10 cellular contexts compared by ENCODE assay signal in genomic region chr14:104843442-104844305, GRCh38. TPM values are rescaled to one million over a fixed set of nuclear protein-coding genes. Genes with fewer than 3 reads are reported as not detected.
DNase-seq lines count a peak whose midpoint lies in the region; ATAC-seq, FAIRE-seq and TF ChIP-seq lines count a peak whose summit lies in the region.
"Had no signal": no experiment of that assay in that cellular context is flagged by ENCODE, and none has a peak within 500 bp of the region (broad histone marks: within the 10 kb centered on the region; RNA-seq: fewer than 3 reads in every experiment).

No MANE protein-coding gene starts in this region.

- intact Hi-C loops in mucosa of descending colon (cut with DNase I, micrococcal nuclease) = no loop called here

- H3K27me3 Mint-ChIP-seq in activated naive CD4-positive, alpha-beta T cell treated with anti-CD3 and anti-CD28 coated beads, Interleukin-2, amount 50 U/mL, for 24 hours = peaks cover 24% of the 10 kb centered on the region
- H3K27me3 Mint-ChIP-seq in type B pancreatic cell = peaks cover 87% of the 10 kb centered on the region

- H3K27me3 ChIP-seq in esophagus (ENCODE audit: control insufficient read depth in 1 of 2, insufficient read depth in 2 of 2, low read length in 2 of 2) = peaks cover 0 to 3% of the 10 kb centered on the region in 2 donors

- no peak for FAIRE-seq in GM12892 (lab: Jason Lieb, UNC)

- no peak for DNase-seq in activated naive CD4-positive, alpha-beta T cell treated with anti-CD3 and anti-CD28 coated beads, Interleukin-2, amount 50 U/mL, for 16 hours
- no peak for DNase-seq in mucosa of descending colon
- no peak for DNase-seq in type B pancreatic cell (ENCODE audit: extremely low spot score, unreplicated experiment)
- DNase-seq in NCI-H2196 treated with DMSO at 0.1 percent for 48 hours (lab: John Stamatoyannopoulos, UW; ENCODE audit: unreplicated experiment) = no peak
- DNase-seq in GM12892 (ENCODE audit: insufficient read length) = no peak
- DNase-seq: activated CD4-positive, alpha-beta T cell treated with anti-CD3 and anti-CD28 coated beads for 4 hours; foreskin fibroblast had no signal

- H3K4me3 ChIP-seq in esophagus (ENCODE audit: low read depth in 1 of 2, low read length in 2 of 2) (peak overlapping the region; percentile 32 to 42), mucosa of descending colon (no peak overlapping the region)

- peaks cover 3% of the 10 kb centered on the region for H3K36me3 Mint-ChIP-seq in activated naive CD4-positive, alpha-beta T cell treated with anti-CD3 and anti-CD28 coated beads, Interleukin-2, amount 50 U/mL, for 24 hours
- no peaks in the 10 kb centered on the region for H3K36me3 Mint-ChIP-seq in type B pancreatic cell

- H3K4me1 ChIP-seq in esophagus (ENCODE audit: control insufficient read depth in 2 of 2, insufficient read depth in 2 of 2, low read length in 1 of 2) = peaks cover 15 to 17% of the 10 kb centered on the region in 2 donors
- peaks cover 5% of the 10 kb centered on the region for H3K4me1 ChIP-seq in mucosa of descending colon (ENCODE audit: low read depth)

- no peaks in the 10 kb centered on the region for H3K9me3 ChIP-seq in esophagus (ENCODE audit: control insufficient read depth in 2 of 2, insufficient read depth in 1 of 2, low read depth in 1 of 2, low read length in 1 of 2)
- H3K9me3 ChIP-seq in mucosa of descending colon = no peaks in the 10 kb centered on the region

- H3K36me3 ChIP-seq in esophagus (ENCODE audit: control insufficient read depth in 2 of 2, insufficient read depth in 2 of 2, low read length in 1 of 2) (no peaks in the 10 kb centered on the region), mucosa of descending colon (ENCODE audit: low read depth) (no peaks in the 10 kb centered on the region)

- TF ChIP-seq POLR2A in GM12892 (IDR thresholded peaks at IDR 0.05; ENCODE audit: low read depth, low read length) = no peak

- peak; percentile 36 for ATAC-seq in mucosa of descending colon
- no peak for ATAC-seq in GM18498 (IDR thresholded peaks at IDR 0.05; ENCODE audit: unreplicated experiment)

- H3K27ac Mint-ChIP-seq in activated naive CD4-positive, alpha-beta T cell treated with anti-CD3 and anti-CD28 coated beads, Interleukin-2, amount 50 U/mL, for 24 hours = no peak overlapping the region
- H3K27ac Mint-ChIP-seq in type B pancreatic cell = no peak overlapping the region

- peak overlapping the region; percentile 49 for H3K4me3 Mint-ChIP-seq in activated naive CD4-positive, alpha-beta T cell treated with anti-CD3 and anti-CD28 coated beads, Interleukin-2, amount 50 U/mL, for 24 hours
- H3K4me3 Mint-ChIP-seq in type B pancreatic cell = peak overlapping the region; percentile 82

- WGBS in esophagus, 2 donors = 1 to 3% methylated on average over 62 to 69 of the region's 69 CpGs

- TF ChIP-seq CTCF in mucosa of descending colon (IDR thresholded peaks at IDR 0.05) (no peak), type B pancreatic cell (conservative IDR thresholded peaks at IDR 0.05) (no peak)

- H3K27ac ChIP-seq in esophagus (ENCODE audit: low read depth in 2 of 2, low read length in 1 of 2) = no peak overlapping the region

- no peaks in the 10 kb centered on the region for H3K9me3 Mint-ChIP-seq in activated naive CD4-positive, alpha-beta T cell treated with anti-CD3 and anti-CD28 coated beads, Interleukin-2, amount 50 U/mL, for 24 hours
- H3K9me3 Mint-ChIP-seq in type B pancreatic cell = no peaks in the 10 kb centered on the region

- no peaks in the 10 kb centered on the region for H3K4me1 Mint-ChIP-seq in activated naive CD4-positive, alpha-beta T cell treated with anti-CD3 and anti-CD28 coated beads, Interleukin-2, amount 50 U/mL, for 24 hours
- H3K4me1 Mint-ChIP-seq in type B pancreatic cell (ENCODE audit: unreplicated experiment) = peaks cover 6% of the 10 kb centered on the region

RNA-seq across cellular contexts. Expression of gene CEP170B, which starts 21.4 kb away (rescaled TPM):
- 10 to 100 TPM; 19.8 to 37.5 TPM for polyA plus RNA-seq in esophagus
- total RNA-seq in mucosa of descending colon (10 to 100 TPM; 66.8 to 89.9 (median 69.9) TPM), type B pancreatic cell (ENCODE audit: low replicate concordance) (26.5 and 51.5 TPM in 2 replicates)
- polyA plus RNA-seq in GM12892 (2012; ENCODE audit: missing spikeins) = not detected

RNA-seq across cellular contexts. Expression of gene ZBTB42, which starts 42.8 kb away (rescaled TPM):
- polyA plus RNA-seq in esophagus = 1 to 10 TPM; 5.0 TPM
- total RNA-seq in mucosa of descending colon (10 to 100 TPM in 1 of 3 donors, 1 to 10 TPM in 2; 6.5 to 10.6 (median 7.8) TPM), type B pancreatic cell (ENCODE audit: low replicate concordance) (6.6 and 11.5 TPM in 2 replicates)
- polyA plus RNA-seq in GM12892 (2012; ENCODE audit: missing spikeins) = 0.13 TPM

RNA-seq across cellular contexts. Expression of gene AKT1, which starts 48.1 kb away (rescaled TPM):
- 10 to 100 TPM; 62.6 to 62.9 TPM for polyA plus RNA-seq in esophagus
- total RNA-seq in mucosa of descending colon (100 to 1,000 TPM; 122 to 176 (median 128) TPM), type B pancreatic cell (ENCODE audit: low replicate concordance) (102 and 123 TPM in 2 replicates)
- polyA plus RNA-seq in GM12892 (2012; ENCODE audit: missing spikeins) = 40.7 TPM
